In genomic region chr15:26210980-26211379, GRCh38 we compare ENCODE assay signal across 9 cellular contexts.
"Had no signal": no experiment of that assay in that cellular context is flagged by ENCODE, and none has a peak within 500 bp of the region (broad histone marks: within the 10 kb centered on the region; RNA-seq: fewer than 3 reads in every experiment).

No MANE protein-coding gene starts in this region.

- ATAC-seq: GM23338, HCT116 had no signal

- H3K4me1 ChIP-seq: HAP-1 had no signal

- DNase-seq: GM23248, GOT3, H7, H9, HCEC 1CT, HFFc6 had no signal

- H3K9me3 ChIP-seq: HAP-1 had no signal

- H3K36me3 ChIP-seq: HAP-1 had no signal

- H3K27ac ChIP-seq: GM23248 had no signal

- H3K4me3 ChIP-seq: GM23248, GM23338, HAP-1 had no signal
